In the genomic region with DNA sequence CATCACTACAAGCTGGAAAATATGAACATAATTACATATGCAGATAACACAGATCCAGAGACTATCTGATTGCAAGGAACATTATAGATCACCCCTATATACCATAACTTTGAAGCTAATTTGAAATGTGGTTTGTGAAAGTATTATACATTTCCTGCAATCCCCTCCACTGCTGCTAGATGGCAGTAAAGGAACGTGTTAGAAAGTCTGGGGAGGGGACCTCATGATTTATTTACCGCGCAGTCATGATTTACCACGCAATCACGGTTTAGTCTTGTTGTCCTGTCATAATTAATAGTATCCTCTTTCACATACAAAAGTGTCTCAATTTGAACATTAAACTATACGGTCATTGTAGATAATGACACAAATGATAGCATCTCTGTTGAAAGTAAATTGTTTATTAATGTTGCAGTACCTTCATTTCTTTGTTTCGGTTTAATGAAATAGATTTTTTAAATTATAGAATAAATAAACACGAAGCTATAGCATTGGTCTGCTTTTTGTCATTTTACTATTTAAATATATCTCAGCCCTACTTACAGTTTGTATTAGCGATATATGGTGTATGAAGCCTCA, we compare ENCODE assay signal across 8 cellular contexts.
DNase-seq lines count a peak whose midpoint lies in the region; ATAC-seq and TF ChIP-seq lines count a peak whose summit lies in the region.

No MANE protein-coding gene starts in this region.

- no peaks in the 10 kb centered on the region for H3K36me3 Mint-ChIP-seq in type B pancreatic cell

- DNase-seq in DMS53 (lab: John Stamatoyannopoulos, UW) (peak; percentile 74), NCI-H2029 treated with DMSO at 0.1 percent for 48 hours (lab: John Stamatoyannopoulos, UW) (peak; percentile 21), dorsolateral prefrontal cortex (peak in 2 of 10 donors; percentile 36 to 47), myocyte (ENCODE audit: low read depth) (peak; percentile 80), type B pancreatic cell (ENCODE audit: extremely low spot score, unreplicated experiment) (no peak)

- H3K4me1 Mint-ChIP-seq in type B pancreatic cell (ENCODE audit: unreplicated experiment): no peaks in the 10 kb centered on the region

- intact Hi-C loops in dorsolateral prefrontal cortex (cut with DNase I): loop anchor here in 1 of 2 donors (10.0 kb wide), 1 partner anchor 181 kb away; no protein-coding TSS in a partner anchor

- H3K9me3 Mint-ChIP-seq in type B pancreatic cell: no peaks in the 10 kb centered on the region

- no peak overlapping the region for H3K27ac ChIP-seq in dorsolateral prefrontal cortex

- peaks cover 0 to 5% (median 0%) of the 10 kb centered on the region in 45 donors for H3K27me3 ChIP-seq in dorsolateral prefrontal cortex

- no peak overlapping the region for H3K4me3 Mint-ChIP-seq in type B pancreatic cell

- H3K4me3 ChIP-seq in WI38 (ENCODE audit: low read depth, low read length) (peak overlapping the region; percentile 20; the same call in 1 of the 2 replicates), dorsolateral prefrontal cortex (peak overlapping the region in 21 of 59 donors; percentile 2 to 44 (median 22))

- ATAC-seq in GM21529 (IDR thresholded peaks at IDR 0.05; ENCODE audit: unreplicated experiment) (peak; percentile 65), GM21447 (IDR thresholded peaks at IDR 0.05; ENCODE audit: unreplicated experiment) (no peak)

- peaks cover 35% of the 10 kb centered on the region for H3K27me3 Mint-ChIP-seq in type B pancreatic cell

- no peak overlapping the region for H3K27ac Mint-ChIP-seq in type B pancreatic cell

- TF ChIP-seq CTCF in WI38 (IDR thresholded peaks at IDR 0.05; ENCODE audit: low read depth, low read length) (peak; percentile 74), dorsolateral prefrontal cortex (IDR thresholded peaks at IDR 0.05 in 54 of 56, conservative IDR thresholded peaks at IDR 0.05 in 2 of 56; ENCODE audit: low read depth in 1 of 56, partially characterized antibody in 56 of 56) (peak; percentile 61 to 92 (median 78)), type B pancreatic cell (conservative IDR thresholded peaks at IDR 0.05) (peak; percentile 91)
